ENCODE assay signal across 1 cellular context in the genomic region with DNA sequence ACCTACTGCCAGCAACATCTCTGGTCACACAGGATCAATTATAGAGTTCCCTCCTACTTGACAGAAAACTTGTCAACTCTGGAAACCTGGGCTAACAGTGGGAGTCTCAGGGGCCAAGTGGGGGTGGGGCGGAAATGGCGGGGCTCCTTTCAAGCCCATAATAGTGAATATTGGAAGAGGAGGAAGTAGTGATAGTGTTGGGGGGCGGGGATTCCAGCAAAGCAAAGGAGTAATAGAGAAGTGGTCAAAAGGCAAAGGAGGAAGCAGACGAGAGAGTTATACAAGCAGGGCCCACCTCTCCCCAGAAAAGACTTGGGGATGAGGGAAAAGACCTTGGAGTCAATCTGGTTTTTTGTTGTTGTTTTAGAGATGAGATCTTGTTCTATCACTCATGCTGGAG.
TF ChIP-seq lines count a peak whose summit lies in the region.

No MANE protein-coding gene starts in this region.

TF ChIP-seq in HEK293T, 16 proteins besides CTCF, POLR2A, EP300 and RAD21:
- no peak for TF ChIP-seq ZNF384 (IDR thresholded peaks at IDR 0.05)
- no peak for TF ChIP-seq FOXA1 (IDR thresholded peaks at IDR 0.05)
- no peak for TF ChIP-seq TARDBP (IDR thresholded peaks at IDR 0.05)
- TF ChIP-seq HDGF (IDR thresholded peaks at IDR 0.05; ENCODE audit: borderline replicate concordance) = no peak
- no peak for TF ChIP-seq FOXM1 (IDR thresholded peaks at IDR 0.05; ENCODE audit: borderline replicate concordance)
- no peak for TF ChIP-seq L3MBTL2 (conservative IDR thresholded peaks at IDR 0.05)
- TF ChIP-seq SP1 (IDR thresholded peaks at IDR 0.05) = no peak
